11 cellular contexts compared by ENCODE assay signal in the genomic region with DNA sequence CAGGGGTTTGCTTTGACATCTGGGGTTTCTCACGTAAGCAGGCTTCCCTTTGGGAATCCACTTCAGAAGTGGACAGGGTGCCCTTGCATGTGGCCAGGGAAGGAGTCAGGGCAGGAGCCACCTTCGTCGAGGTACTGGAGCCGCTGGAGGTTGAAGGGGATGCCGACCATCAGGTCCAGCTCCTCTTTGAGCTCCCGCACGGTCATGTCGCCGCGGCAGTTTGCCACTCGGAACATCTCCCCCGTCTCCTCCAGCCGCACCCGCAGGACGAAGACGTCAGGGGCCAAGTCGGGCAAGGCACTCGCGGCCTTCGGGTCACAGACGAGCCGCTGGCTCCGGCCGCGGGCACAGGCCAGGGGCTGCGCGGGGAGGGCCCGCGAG. TPM values are rescaled to one million over a fixed set of nuclear protein-coding genes. Genes with fewer than 3 reads are reported as not detected.
DNase-seq lines count a peak whose midpoint lies in the region; ATAC-seq and TF ChIP-seq lines count a peak whose summit lies in the region.
"Had no signal": no experiment of that assay in that cellular context is flagged by ENCODE, and none has a peak within 500 bp of the region (broad histone marks: within the 10 kb centered on the region; RNA-seq: fewer than 3 reads in every experiment).

No MANE protein-coding gene starts in this region.

- peaks cover 8% of the 10 kb centered on the region; the same call in 1 of the 2 replicates for H3K4me1 ChIP-seq in iPS-20b (ENCODE audit: insufficient read depth, low read length)

- no peak overlapping the region for H3K27ac ChIP-seq in iPS-20b (ENCODE audit: low read length)

- peaks cover 54% of the 10 kb centered on the region for H3K27me3 ChIP-seq in iPS-20b (ENCODE audit: insufficient read depth, low read length)

- no peaks in the 10 kb centered on the region for H3K36me3 ChIP-seq in iPS-20b (ENCODE audit: insufficient read depth, low read depth, low read length)

- peak overlapping the region; percentile 62; the same call in 1 of the 2 replicates for H3K4me3 ChIP-seq in iPS-20b (ENCODE audit: low read length)

- H3K9me3 ChIP-seq in iPS-20b (ENCODE audit: insufficient read depth, low read depth, low read length) = no peaks in the 10 kb centered on the region

- peaks cover 6% of the 10 kb centered on the region for H3K36me3 Mint-ChIP-seq in activated CD8-positive, alpha-beta memory T cell treated with anti-CD3 and anti-CD28 coated beads, Interleukin-2, amount 10 ng/mL, durations not matched to agents 7 days and 5 days
- H3K36me3 Mint-ChIP-seq in activated T-helper 17 cell treated with anti-CD3 and anti-CD28 coated beads, Interleukin-2, amount 50 U/mL, for 72 hours (ENCODE audit: low read depth) = peaks cover 24% of the 10 kb centered on the region
- H3K36me3 Mint-ChIP-seq in stimulated activated effector memory CD8-positive, alpha-beta T cell treated with anti-CD3 and anti-CD28 coated beads, Interleukin-12 subunit alpha, Interleukin-12 subunit beta, amount 100 ng/mL, for 72 hours = peaks cover 6% of the 10 kb centered on the region

- CTCF ChIA-PET in activated CD8-positive, alpha-beta memory T cell treated with anti-CD3 and anti-CD28 coated beads, Interleukin-2, amount 10 ng/mL, durations not matched to agents 7 days and 5 days (lab: Charles Lee) = no interaction called here

- H3K4me3 Mint-ChIP-seq in activated CD8-positive, alpha-beta memory T cell treated with anti-CD3 and anti-CD28 coated beads, Interleukin-2, amount 10 ng/mL, durations not matched to agents 7 days and 5 days = no peak overlapping the region
- H3K4me3 Mint-ChIP-seq in activated T-helper 17 cell treated with anti-CD3 and anti-CD28 coated beads, Interleukin-2, amount 50 U/mL, for 72 hours = peak overlapping the region; percentile 1
- peak overlapping the region; percentile 14 for H3K4me3 Mint-ChIP-seq in stimulated activated effector memory CD8-positive, alpha-beta T cell treated with anti-CD3 and anti-CD28 coated beads, Interleukin-12 subunit alpha, Interleukin-12 subunit beta, amount 100 ng/mL, for 72 hours

- H3K9me3 Mint-ChIP-seq in activated CD8-positive, alpha-beta memory T cell treated with anti-CD3 and anti-CD28 coated beads, Interleukin-2, amount 10 ng/mL, durations not matched to agents 7 days and 5 days (ENCODE audit: low read depth) = no peaks in the 10 kb centered on the region
- no peaks in the 10 kb centered on the region for H3K9me3 Mint-ChIP-seq in activated T-helper 17 cell treated with anti-CD3 and anti-CD28 coated beads, Interleukin-2, amount 50 U/mL, for 72 hours
- H3K9me3 Mint-ChIP-seq in stimulated activated effector memory CD8-positive, alpha-beta T cell treated with anti-CD3 and anti-CD28 coated beads, Interleukin-12 subunit alpha, Interleukin-12 subunit beta, amount 100 ng/mL, for 72 hours = no peaks in the 10 kb centered on the region
- H3K9me3 Mint-ChIP-seq: stimulated activated memory B cell treated with anti-CD40 and anti-IgM and Interleukin-4, amounts not matched to agents 10 μg/mL and 1 μg/mL and 100 μg/mL, for 72 hours had no signal

- peak; percentile 59 for DNase-seq in activated CD8-positive, alpha-beta memory T cell treated with anti-CD3 and anti-CD28 coated beads, Interleukin-2, amount 50 U/mL, for 48 hours
- no peak for DNase-seq in activated CD8-positive, alpha-beta memory T cell treated with anti-CD3 and anti-CD28 coated beads, Interleukin-2, amount 10 ng/mL, durations not matched to agents 7 days and 5 days
- DNase-seq in stimulated activated effector memory CD8-positive, alpha-beta T cell treated with anti-CD3 and anti-CD28 coated beads, Interleukin-12 subunit alpha, Interleukin-12 subunit beta, amount 100 ng/mL, for 72 hours (ENCODE audit: low spot score in 2 of 2) = no peak
- DNase-seq in NCI-H1436 treated with DMSO at 0.1 percent for 48 hours (lab: John Stamatoyannopoulos, UW) = no peak

- ATAC-seq in activated CD8-positive, alpha-beta memory T cell treated with anti-CD3 and anti-CD28 coated beads, Interleukin-2, amount 10 ng/mL, durations not matched to agents 7 days and 5 days = no peak
- ATAC-seq in activated T-helper 17 cell treated with anti-CD3 and anti-CD28 coated beads, Interleukin-2, amount 50 U/mL, for 72 hours (replicated peaks) = no peak
- ATAC-seq in stimulated activated effector memory CD8-positive, alpha-beta T cell treated with anti-CD3 and anti-CD28 coated beads, Interleukin-12 subunit alpha, Interleukin-12 subunit beta, amount 100 ng/mL, for 72 hours = no peak
- no peak for ATAC-seq in SK-N-SH treated with all-trans-retinoic acid at 6 μM for 48 hours
- ATAC-seq in HG02759 (IDR thresholded peaks at IDR 0.05; ENCODE audit: unreplicated experiment) = no peak
- ATAC-seq: left lobe of liver had no signal

- peak overlapping the region; percentile 39; the same call in 1 of the 2 replicates for H3K9ac ChIP-seq in iPS-20b (ENCODE audit: low read depth, low read length)

- H3K27ac Mint-ChIP-seq in activated CD8-positive, alpha-beta memory T cell treated with anti-CD3 and anti-CD28 coated beads, Interleukin-2, amount 10 ng/mL, durations not matched to agents 7 days and 5 days = no peak overlapping the region
- H3K27ac Mint-ChIP-seq in activated T-helper 17 cell treated with anti-CD3 and anti-CD28 coated beads, Interleukin-2, amount 50 U/mL, for 72 hours = no peak overlapping the region
- no peak overlapping the region for H3K27ac Mint-ChIP-seq in stimulated activated effector memory CD8-positive, alpha-beta T cell treated with anti-CD3 and anti-CD28 coated beads, Interleukin-12 subunit alpha, Interleukin-12 subunit beta, amount 100 ng/mL, for 72 hours
- H3K27ac Mint-ChIP-seq: stimulated activated memory B cell treated with anti-CD40 and anti-IgM and Interleukin-4, amounts not matched to agents 10 μg/mL and 1 μg/mL and 100 μg/mL, for 72 hours had no signal

- peaks cover 10% of the 10 kb centered on the region for H3K4me1 Mint-ChIP-seq in activated CD8-positive, alpha-beta memory T cell treated with anti-CD3 and anti-CD28 coated beads, Interleukin-2, amount 10 ng/mL, durations not matched to agents 7 days and 5 days
- H3K4me1 Mint-ChIP-seq in activated T-helper 17 cell treated with anti-CD3 and anti-CD28 coated beads, Interleukin-2, amount 50 U/mL, for 72 hours = peaks cover 12% of the 10 kb centered on the region
- H3K4me1 Mint-ChIP-seq in stimulated activated effector memory CD8-positive, alpha-beta T cell treated with anti-CD3 and anti-CD28 coated beads, Interleukin-12 subunit alpha, Interleukin-12 subunit beta, amount 100 ng/mL, for 72 hours = peaks cover 31% of the 10 kb centered on the region

- H3K27me3 Mint-ChIP-seq in activated CD8-positive, alpha-beta memory T cell treated with anti-CD3 and anti-CD28 coated beads, Interleukin-2, amount 10 ng/mL, durations not matched to agents 7 days and 5 days = peaks cover 66% of the 10 kb centered on the region
- peaks cover 45% of the 10 kb centered on the region for H3K27me3 Mint-ChIP-seq in activated T-helper 17 cell treated with anti-CD3 and anti-CD28 coated beads, Interleukin-2, amount 50 U/mL, for 72 hours

TF ChIP-seq in SK-N-SH treated with all-trans-retinoic acid at 6 μM for 48 hours, 23 proteins besides CTCF, POLR2A, EP300 and RAD21:
- no peak for TF ChIP-seq GLIS3 (CRISPR knock-in tag; IDR thresholded peaks at IDR 0.05)
- no peak for TF ChIP-seq PPARA (CRISPR knock-in tag; IDR thresholded peaks at IDR 0.05; ENCODE audit: borderline replicate concordance)

RNA-seq across cellular contexts. Expression of a gene that starts 0.4 kb away (rescaled TPM):
- total RNA-seq in activated CD8-positive, alpha-beta memory T cell treated with anti-CD3 and anti-CD28 coated beads, Interleukin-2, amount 10 ng/mL, durations not matched to agents 7 days and 5 days = not detected
- not detected for total RNA-seq in activated T-helper 17 cell treated with anti-CD3 and anti-CD28 coated beads, Interleukin-2, amount 50 U/mL, for 72 hours
- total RNA-seq: left lobe of liver, M059J had no signal
